ENCODE assay signal across 10 cellular contexts in genomic region chr7:66206909-66207240, GRCh38. TPM values are rescaled to one million over a fixed set of nuclear protein-coding genes. Genes with fewer than 3 reads are reported as not detected.
DNase-seq lines count a peak whose midpoint lies in the region; ATAC-seq and TF ChIP-seq lines count a peak whose summit lies in the region.
"Had no signal": no experiment of that assay in that cellular context is flagged by ENCODE, and none has a peak within 500 bp of the region (broad histone marks: within the 10 kb centered on the region; RNA-seq: fewer than 3 reads in every experiment).

No MANE protein-coding gene starts in this region.

- TF ChIP-seq POLR2A in uterus (IDR thresholded peaks at IDR 0.05) = no peak

- no peaks in the 10 kb centered on the region for H3K9me3 ChIP-seq in endocrine pancreas (ENCODE audit: control insufficient read depth, low read length)
- no peaks in the 10 kb centered on the region for H3K9me3 ChIP-seq in uterus

- intact Hi-C loops in cardiac septum (cut with DNase I) = loop anchor here (5.0 kb wide), 1 partner anchor 60 kb away; no protein-coding TSS in a partner anchor
- intact Hi-C loops in left cardiac atrium (cut with DNase I) = no loop called here
- intact Hi-C loops in uterus (cut with DNase I; ENCODE audit: low total_unique reads) = loop anchor here (10.0 kb wide), 1 partner anchor 62 kb away; no protein-coding TSS in a partner anchor

- H3K27me3 ChIP-seq in endocrine pancreas (ENCODE audit: control insufficient read depth, insufficient read depth, low read length) (no peaks in the 10 kb centered on the region), uterus (no peaks in the 10 kb centered on the region)

- H3K27me3 Mint-ChIP-seq in natural killer cell treated with Interleukin-12 subunit alpha and Interleukin-12 subunit beta and Interleukin-15 and Interleukin-18, amount 100 ng/mL, for 72 hours = peaks cover 10 to 24% of the 10 kb centered on the region in 2 donors

- H3K4me3 ChIP-seq in endocrine pancreas (ENCODE audit: control insufficient read depth, insufficient read depth, low read length) (peak overlapping the region; percentile 47), uterus (peak overlapping the region; percentile 65 to 73)

- peak overlapping the region; percentile 69 to 76 for H3K27ac ChIP-seq in uterus

- H3K36me3 ChIP-seq in endocrine pancreas (ENCODE audit: control insufficient read depth, insufficient read depth, low read length) = no peaks in the 10 kb centered on the region
- H3K36me3 ChIP-seq in uterus = no peaks in the 10 kb centered on the region

- ATAC-seq in left cardiac atrium = no peak
- ATAC-seq in natural killer cell treated with Interleukin-12 subunit alpha and Interleukin-12 subunit beta and Interleukin-15 and Interleukin-18, amount 100 ng/mL, for 72 hours = no peak
- ATAC-seq in GM21717 (IDR thresholded peaks at IDR 0.05; ENCODE audit: unreplicated experiment) = no peak
- no peak for ATAC-seq in HG02885 (IDR thresholded peaks at IDR 0.05; ENCODE audit: poor library complexity, unreplicated experiment)

- H3K4me3 Mint-ChIP-seq in natural killer cell treated with Interleukin-12 subunit alpha and Interleukin-12 subunit beta and Interleukin-15 and Interleukin-18, amount 100 ng/mL, for 72 hours = peak overlapping the region; percentile 20

- DNase-seq in cardiac septum (ENCODE audit: low spot score) (peak; percentile 22), left cardiac atrium (no peak), uterus (no peak), AG08396 (ENCODE audit: low spot score) (no peak)
- DNase-seq in natural killer cell treated with Interleukin-12 subunit alpha and Interleukin-12 subunit beta and Interleukin-15 and Interleukin-18, amount 100 ng/mL, for 72 hours (ENCODE audit: low spot score) = no peak
- DNase-seq: kidney glomerular epithelial cell, NCI-H69 had no signal

- H3K36me3 Mint-ChIP-seq in natural killer cell treated with Interleukin-12 subunit alpha and Interleukin-12 subunit beta and Interleukin-15 and Interleukin-18, amount 100 ng/mL, for 72 hours = no peaks in the 10 kb centered on the region

- H3K9ac ChIP-seq in endocrine pancreas (ENCODE audit: control insufficient read depth, insufficient read depth, low read length) = peak overlapping the region; percentile 12

- no peak for TF ChIP-seq CTCF in uterus (IDR thresholded peaks at IDR 0.05)

- H3K9me3 Mint-ChIP-seq in natural killer cell treated with Interleukin-12 subunit alpha and Interleukin-12 subunit beta and Interleukin-15 and Interleukin-18, amount 100 ng/mL, for 72 hours = no peaks in the 10 kb centered on the region

- no peak overlapping the region for H3K27ac Mint-ChIP-seq in natural killer cell treated with Interleukin-12 subunit alpha and Interleukin-12 subunit beta and Interleukin-15 and Interleukin-18, amount 100 ng/mL, for 72 hours

- peaks cover 10% of the 10 kb centered on the region for H3K4me1 ChIP-seq in endocrine pancreas (ENCODE audit: control insufficient read depth, insufficient read depth, low read length)
- no peaks in the 10 kb centered on the region for H3K4me1 ChIP-seq in uterus

- peaks cover 22 to 24% of the 10 kb centered on the region in 2 donors for H3K4me1 Mint-ChIP-seq in natural killer cell treated with Interleukin-12 subunit alpha and Interleukin-12 subunit beta and Interleukin-15 and Interleukin-18, amount 100 ng/mL, for 72 hours (ENCODE audit: low read depth in 2 of 2)

RNA-seq across cellular contexts. Expression of gene TPST1, which starts 1.7 kb away (rescaled TPM):
- 4.8 TPM for total RNA-seq in cardiac septum
- total RNA-seq in left cardiac atrium = 10 to 100 TPM in 1 of 2 donors, 1 to 10 TPM in 1; 9.2 to 12.3 TPM
- total RNA-seq in natural killer cell treated with Interleukin-12 subunit alpha and Interleukin-12 subunit beta and Interleukin-15 and Interleukin-18, amount 100 ng/mL, for 72 hours = 1 to 10 TPM; 4.2 to 4.6 TPM
- 10 to 100 TPM; 21.0 to 97.0 (median 34.8) TPM for total RNA-seq in uterus

Comparison
In these comparisons a context has a peak if more than half of its experiments do, and no peak if none do; other contexts are left out.
1. intact Hi-C loops: an anchor here in cardiac septum (5.0 kb wide) and uterus (10.0 kb wide); none called in left cardiac atrium.